16 cellular contexts compared by ENCODE assay signal in genomic region chr2:127570282-127571250, GRCh38. TPM values are rescaled to one million over a fixed set of nuclear protein-coding genes. Genes with fewer than 3 reads are reported as not detected.
DNase-seq lines count a peak whose midpoint lies in the region; ATAC-seq and TF ChIP-seq lines count a peak whose summit lies in the region.
"Had no signal": no experiment of that assay in that cellular context is flagged by ENCODE, and none has a peak within 500 bp of the region (broad histone marks: within the 10 kb centered on the region; RNA-seq: fewer than 3 reads in every experiment).

No MANE protein-coding gene starts in this region.

- DNase-seq in ACHN (peak; percentile 18), RPMI7951 (ENCODE audit: low read depth) (peak; percentile 49), foreskin keratinocyte (peak; percentile 51 to 79), osteocyte (ENCODE audit: extremely low spot score, unreplicated experiment) (peak; percentile 59), DMS153 treated with DMSO at 0.1 percent for 48 hours (lab: John Stamatoyannopoulos, UW; ENCODE audit: unreplicated experiment) (no peak), NCI-H146 treated with DMSO at 0.1 percent for 48 hours (lab: John Stamatoyannopoulos, UW; ENCODE audit: unreplicated experiment) (no peak)
- no peak for DNase-seq in activated CD4-positive, CD25-positive, alpha-beta regulatory T cell (lab: John Stamatoyannopoulos, UW)
- no peak for DNase-seq in stimulated activated CD4-positive, alpha-beta T cell treated with anti-CD3 and anti-CD28 coated beads, Interleukin-1b, Interleukin-23, amount 100 ng/mL, for 48 hours
- DNase-seq: activated CD4-positive, alpha-beta T cell treated with anti-CD3 and anti-CD28 coated beads, Interleukin-2, amount 50 U/mL, for 48 hours; DMS53; NCI-H1048; NCI-H345; T-helper 17 cell had no signal

- H3K27ac ChIP-seq in foreskin keratinocyte: no peak overlapping the region
- H3K27ac ChIP-seq: upper lobe of right lung had no signal

- no peaks in the 10 kb centered on the region for H3K27me3 Mint-ChIP-seq in osteocyte (ENCODE audit: unreplicated experiment)
- H3K27me3 Mint-ChIP-seq: activated naive CD4-positive, alpha-beta T cell treated with anti-CD3 and anti-CD28 coated beads, Interleukin-2, amount 50 U/mL, for 24 hours had no signal

- in situ Hi-C loops in ACHN (cut with HindIII; ENCODE audit: low pct_ligation_motif_present, low pct_unique_long_range_greater_than_20kb, low sequenced_read_pairs): no loop called here

- no peak overlapping the region for H3K4me3 Mint-ChIP-seq in osteocyte (ENCODE audit: unreplicated experiment)
- H3K4me3 Mint-ChIP-seq: activated naive CD4-positive, alpha-beta T cell treated with anti-CD3 and anti-CD28 coated beads, Interleukin-2, amount 50 U/mL, for 24 hours; neural crest cell; T-helper 17 cell had no signal

- H3K27me3 ChIP-seq in foreskin keratinocyte: peaks cover 2% of the 10 kb centered on the region
- H3K27me3 ChIP-seq: upper lobe of right lung had no signal

- H3K9me3 Mint-ChIP-seq in osteocyte (ENCODE audit: unreplicated experiment): no peaks in the 10 kb centered on the region
- H3K9me3 Mint-ChIP-seq: activated naive CD4-positive, alpha-beta T cell treated with anti-CD3 and anti-CD28 coated beads, Interleukin-2, amount 50 U/mL, for 24 hours; neural crest cell had no signal

- no peak overlapping the region for H3K27ac Mint-ChIP-seq in osteocyte (ENCODE audit: unreplicated experiment)
- H3K27ac Mint-ChIP-seq: activated naive CD4-positive, alpha-beta T cell treated with anti-CD3 and anti-CD28 coated beads, Interleukin-2, amount 50 U/mL, for 24 hours; T-helper 17 cell had no signal

- peaks cover 13% of the 10 kb centered on the region for H3K4me1 Mint-ChIP-seq in osteocyte (ENCODE audit: unreplicated experiment)
- H3K4me1 Mint-ChIP-seq: neural crest cell had no signal

- peak; percentile 61 for ATAC-seq in foreskin keratinocyte
- ATAC-seq: T-helper 17 cell, upper lobe of right lung had no signal

- no peak for TF ChIP-seq CTCF in foreskin keratinocyte (conservative IDR thresholded peaks at IDR 0.05)
- no peak for TF ChIP-seq CTCF in osteocyte (IDR thresholded peaks at IDR 0.05)

- H3K36me3 Mint-ChIP-seq in osteocyte (ENCODE audit: unreplicated experiment): no peaks in the 10 kb centered on the region
- H3K36me3 Mint-ChIP-seq: activated naive CD4-positive, alpha-beta T cell treated with anti-CD3 and anti-CD28 coated beads, Interleukin-2, amount 50 U/mL, for 24 hours had no signal

- H3K4me1 ChIP-seq in foreskin keratinocyte: no peaks in the 10 kb centered on the region

RNA-seq across cellular contexts. Expression of gene MYO7B, which starts 35.1 kb away (rescaled TPM):
- 11.3 and 12.7 TPM in 2 replicates for total RNA-seq in RPMI7951 (2014; rRNA removed; shearing (Covaris generic))
- total RNA-seq in foreskin keratinocyte (0.07 TPM in 1 of 2 replicates, not detected in the other), osteocyte (not detected in 2 replicates)
- polyA plus RNA-seq in foreskin keratinocyte: 0.11 TPM in 1 of 2 replicates, not detected in the other

RNA-seq across cellular contexts. Expression of gene IWS1, which starts 44.3 kb away (rescaled TPM):
- total RNA-seq in RPMI7951 (2014; rRNA removed; shearing (Covaris generic)): 53.9 and 54.0 TPM in 2 replicates
- 51.0 and 56.5 TPM in 2 replicates for total RNA-seq in foreskin keratinocyte
- 29.8 and 30.6 TPM in 2 replicates for polyA plus RNA-seq in foreskin keratinocyte
- total RNA-seq in osteocyte: 39.8 and 40.9 TPM in 2 replicates

Comparison
In these comparisons a context has a peak if more than half of its experiments do, and no peak if none do; other contexts are left out.
1. DNase-seq: peak in ACHN (single experiment), RPMI7951 (single experiment), foreskin keratinocyte (2 of 2) and osteocyte (single experiment); none in DMS153 treated with DMSO at 0.1 percent for 48 hours (single experiment), activated CD4-positive, CD25-positive, alpha-beta regulatory T cell (0 of 4), NCI-H146 treated with DMSO at 0.1 percent for 48 hours (single experiment) and stimulated activated CD4-positive, alpha-beta T cell treated with anti-CD3 and anti-CD28 coated beads, Interleukin-1b, Interleukin-23, amount 100 ng/mL, for 48 hours (single experiment).
2. RNA of gene MYO7B, which starts 35.1 kb away (total RNA-seq): 11.3 to 12.7 TPM in RPMI7951; not detected in osteocyte and 0.07 TPM in foreskin keratinocyte; every median in the first group is over 10 times any median in the second.